Comparison of ENCODE assay signal across 1 cellular context in genomic region chr19:510606-511100, GRCh38.
TF ChIP-seq lines count a peak whose summit lies in the region.

No MANE protein-coding gene starts in this region.

TF ChIP-seq in HEK293, 187 proteins besides CTCF, POLR2A, EP300 and RAD21 (continued from another document and continues in another):
- TF ChIP-seq ZNF518A (tag by site-specific recombination; conservative IDR thresholded peaks at IDR 0.05; ENCODE audit: low read depth) (no peak), ZNF350 (tag by site-specific recombination; IDR thresholded peaks at IDR 0.05) (no peak), ZSCAN23 (tag by site-specific recombination; IDR thresholded peaks at IDR 0.05) (no peak), ZNF2 (tag by site-specific recombination; IDR thresholded peaks at IDR 0.05) (no peak; the same call in 1 of the 2 replicates), ZNF138 (tag by site-specific recombination; IDR thresholded peaks at IDR 0.05; ENCODE audit: borderline replicate concordance) (no peak), SP3 (tag by site-specific recombination; IDR thresholded peaks at IDR 0.05) (no peak), ZNF48 (tag by site-specific recombination; IDR thresholded peaks at IDR 0.05) (no peak), ZNF777 (tag by site-specific recombination; IDR thresholded peaks at IDR 0.05; ENCODE audit: borderline replicate concordance) (no peak), SETDB1 (IDR thresholded peaks at IDR 0.05; ENCODE audit: insufficient read length, low read length) (peak; percentile 25), ZNF785 (tag by site-specific recombination; IDR thresholded peaks at IDR 0.05) (peak; percentile 98), ZNF623 (tag by site-specific recombination; IDR thresholded peaks at IDR 0.05) (no peak), ZSCAN16 (tag by site-specific recombination; IDR thresholded peaks at IDR 0.05) (no peak), ZNF280D (tag by site-specific recombination; IDR thresholded peaks at IDR 0.05) (0 out of 2 replicates have a peak, but pooled peaks have one; percentile 6), ZIC2 (tag by site-specific recombination; IDR thresholded peaks at IDR 0.05) (no peak), ZEB2 (tag by site-specific recombination; IDR thresholded peaks at IDR 0.05) (no peak; the same call in 1 of the 2 replicates), MEIS1 (CRISPR knock-in tag; IDR thresholded peaks at IDR 0.05; ENCODE audit: borderline replicate concordance) (no peak), ZNF184 (tag by site-specific recombination; IDR thresholded peaks at IDR 0.05) (no peak; the same call in 1 of the 2 replicates), ZNF610 (tag by site-specific recombination; IDR thresholded peaks at IDR 0.05; ENCODE audit: borderline replicate concordance) (peak; percentile 19; the same call in 1 of the 2 replicates), ZNF664 (tag by site-specific recombination; IDR thresholded peaks at IDR 0.05) (no peak), MZF1 (tag by site-specific recombination; IDR thresholded peaks at IDR 0.05; ENCODE audit: borderline replicate concordance) (no peak), ZNF18 (tag by site-specific recombination; IDR thresholded peaks at IDR 0.05) (no peak), ZNF660 (tag by site-specific recombination; IDR thresholded peaks at IDR 0.05) (peak; percentile 62; the same call in 1 of the 2 replicates), KLF7 (tag by site-specific recombination; IDR thresholded peaks at IDR 0.05; ENCODE audit: borderline replicate concordance) (no peak), KLF10 (tag by site-specific recombination; IDR thresholded peaks at IDR 0.05) (no peak), ZNF24 (tag by site-specific recombination; IDR thresholded peaks at IDR 0.05) (no peak), GLI2 (tag by site-specific recombination; IDR thresholded peaks at IDR 0.05; ENCODE audit: borderline replicate concordance, low read depth) (no peak), GLIS1 (tag by site-specific recombination; IDR thresholded peaks at IDR 0.05) (peak; percentile 25; the same call in 1 of the 2 replicates), ZBTB8A (tag by site-specific recombination; IDR thresholded peaks at IDR 0.05) (no peak), ZNF174 (tag by site-specific recombination; IDR thresholded peaks at IDR 0.05) (no peak), ZNF140 (tag by site-specific recombination; IDR thresholded peaks at IDR 0.05) (no peak), HOXC10 (CRISPR knock-in tag; IDR thresholded peaks at IDR 0.05) (no peak), ZNF776 (tag by site-specific recombination; IDR thresholded peaks at IDR 0.05; ENCODE audit: borderline replicate concordance) (no peak), ZNF530 (tag by site-specific recombination; IDR thresholded peaks at IDR 0.05; ENCODE audit: low read depth) (no peak), ZSCAN30 (tag by site-specific recombination; IDR thresholded peaks at IDR 0.05) (no peak), ZNF555 (tag by site-specific recombination; conservative IDR thresholded peaks at IDR 0.05) (no peak), PRDM1 (tag by site-specific recombination; IDR thresholded peaks at IDR 0.05) (no peak), ZNF37A (tag by site-specific recombination; IDR thresholded peaks at IDR 0.05) (no peak), ZNF175 (tag by site-specific recombination; IDR thresholded peaks at IDR 0.05) (no peak)
- TF ChIP-seq, protein P1, sequence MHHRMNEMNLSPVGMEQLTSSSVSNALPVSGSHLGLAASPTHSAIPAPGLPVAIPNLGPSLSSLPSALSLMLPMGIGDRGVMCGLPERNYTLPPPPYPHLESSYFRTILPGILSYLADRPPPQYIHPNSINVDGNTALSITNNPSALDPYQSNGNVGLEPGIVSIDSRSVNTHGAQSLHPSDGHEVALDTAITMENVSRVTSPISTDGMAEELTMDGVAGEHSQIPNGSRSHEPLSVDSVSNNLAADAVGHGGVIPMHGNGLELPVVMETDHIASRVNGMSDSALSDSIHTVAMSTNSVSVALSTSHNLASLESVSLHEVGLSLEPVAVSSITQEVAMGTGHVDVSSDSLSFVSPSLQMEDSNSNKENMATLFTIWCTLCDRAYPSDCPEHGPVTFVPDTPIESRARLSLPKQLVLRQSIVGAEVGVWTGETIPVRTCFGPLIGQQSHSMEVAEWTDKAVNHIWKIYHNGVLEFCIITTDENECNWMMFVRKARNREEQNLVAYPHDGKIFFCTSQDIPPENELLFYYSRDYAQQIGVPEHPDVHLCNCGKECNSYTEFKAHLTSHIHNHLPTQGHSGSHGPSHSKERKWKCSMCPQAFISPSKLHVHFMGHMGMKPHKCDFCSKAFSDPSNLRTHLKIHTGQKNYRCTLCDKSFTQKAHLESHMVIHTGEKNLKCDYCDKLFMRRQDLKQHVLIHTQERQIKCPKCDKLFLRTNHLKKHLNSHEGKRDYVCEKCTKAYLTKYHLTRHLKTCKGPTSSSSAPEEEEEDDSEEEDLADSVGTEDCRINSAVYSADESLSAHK (tag by site-specific recombination; IDR thresholded peaks at IDR 0.05) = 0 out of 2 replicates have a peak, but pooled peaks have one; percentile 12
- TF ChIP-seq, protein P2, sequence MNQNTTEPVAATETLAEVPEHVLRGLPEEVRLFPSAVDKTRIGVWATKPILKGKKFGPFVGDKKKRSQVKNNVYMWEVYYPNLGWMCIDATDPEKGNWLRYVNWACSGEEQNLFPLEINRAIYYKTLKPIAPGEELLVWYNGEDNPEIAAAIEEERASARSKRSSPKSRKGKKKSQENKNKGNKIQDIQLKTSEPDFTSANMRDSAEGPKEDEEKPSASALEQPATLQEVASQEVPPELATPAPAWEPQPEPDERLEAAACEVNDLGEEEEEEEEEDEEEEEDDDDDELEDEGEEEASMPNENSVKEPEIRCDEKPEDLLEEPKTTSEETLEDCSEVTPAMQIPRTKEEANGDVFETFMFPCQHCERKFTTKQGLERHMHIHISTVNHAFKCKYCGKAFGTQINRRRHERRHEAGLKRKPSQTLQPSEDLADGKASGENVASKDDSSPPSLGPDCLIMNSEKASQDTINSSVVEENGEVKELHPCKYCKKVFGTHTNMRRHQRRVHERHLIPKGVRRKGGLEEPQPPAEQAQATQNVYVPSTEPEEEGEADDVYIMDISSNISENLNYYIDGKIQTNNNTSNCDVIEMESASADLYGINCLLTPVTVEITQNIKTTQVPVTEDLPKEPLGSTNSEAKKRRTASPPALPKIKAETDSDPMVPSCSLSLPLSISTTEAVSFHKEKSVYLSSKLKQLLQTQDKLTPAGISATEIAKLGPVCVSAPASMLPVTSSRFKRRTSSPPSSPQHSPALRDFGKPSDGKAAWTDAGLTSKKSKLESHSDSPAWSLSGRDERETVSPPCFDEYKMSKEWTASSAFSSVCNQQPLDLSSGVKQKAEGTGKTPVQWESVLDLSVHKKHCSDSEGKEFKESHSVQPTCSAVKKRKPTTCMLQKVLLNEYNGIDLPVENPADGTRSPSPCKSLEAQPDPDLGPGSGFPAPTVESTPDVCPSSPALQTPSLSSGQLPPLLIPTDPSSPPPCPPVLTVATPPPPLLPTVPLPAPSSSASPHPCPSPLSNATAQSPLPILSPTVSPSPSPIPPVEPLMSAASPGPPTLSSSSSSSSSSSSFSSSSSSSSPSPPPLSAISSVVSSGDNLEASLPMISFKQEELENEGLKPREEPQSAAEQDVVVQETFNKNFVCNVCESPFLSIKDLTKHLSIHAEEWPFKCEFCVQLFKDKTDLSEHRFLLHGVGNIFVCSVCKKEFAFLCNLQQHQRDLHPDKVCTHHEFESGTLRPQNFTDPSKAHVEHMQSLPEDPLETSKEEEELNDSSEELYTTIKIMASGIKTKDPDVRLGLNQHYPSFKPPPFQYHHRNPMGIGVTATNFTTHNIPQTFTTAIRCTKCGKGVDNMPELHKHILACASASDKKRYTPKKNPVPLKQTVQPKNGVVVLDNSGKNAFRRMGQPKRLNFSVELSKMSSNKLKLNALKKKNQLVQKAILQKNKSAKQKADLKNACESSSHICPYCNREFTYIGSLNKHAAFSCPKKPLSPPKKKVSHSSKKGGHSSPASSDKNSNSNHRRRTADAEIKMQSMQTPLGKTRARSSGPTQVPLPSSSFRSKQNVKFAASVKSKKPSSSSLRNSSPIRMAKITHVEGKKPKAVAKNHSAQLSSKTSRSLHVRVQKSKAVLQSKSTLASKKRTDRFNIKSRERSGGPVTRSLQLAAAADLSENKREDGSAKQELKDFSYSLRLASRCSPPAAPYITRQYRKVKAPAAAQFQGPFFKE (tag by site-specific recombination; IDR thresholded peaks at IDR 0.05; ENCODE audit: borderline replicate concordance) = no peak
- TF ChIP-seq, protein P3, sequence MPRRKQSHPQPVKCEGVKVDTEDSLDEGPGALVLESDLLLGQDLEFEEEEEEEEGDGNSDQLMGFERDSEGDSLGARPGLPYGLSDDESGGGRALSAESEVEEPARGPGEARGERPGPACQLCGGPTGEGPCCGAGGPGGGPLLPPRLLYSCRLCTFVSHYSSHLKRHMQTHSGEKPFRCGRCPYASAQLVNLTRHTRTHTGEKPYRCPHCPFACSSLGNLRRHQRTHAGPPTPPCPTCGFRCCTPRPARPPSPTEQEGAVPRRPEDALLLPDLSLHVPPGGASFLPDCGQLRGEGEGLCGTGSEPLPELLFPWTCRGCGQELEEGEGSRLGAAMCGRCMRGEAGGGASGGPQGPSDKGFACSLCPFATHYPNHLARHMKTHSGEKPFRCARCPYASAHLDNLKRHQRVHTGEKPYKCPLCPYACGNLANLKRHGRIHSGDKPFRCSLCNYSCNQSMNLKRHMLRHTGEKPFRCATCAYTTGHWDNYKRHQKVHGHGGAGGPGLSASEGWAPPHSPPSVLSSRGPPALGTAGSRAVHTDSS (tag by site-specific recombination; IDR thresholded peaks at IDR 0.05) = no peak
- TF ChIP-seq, protein P4, sequence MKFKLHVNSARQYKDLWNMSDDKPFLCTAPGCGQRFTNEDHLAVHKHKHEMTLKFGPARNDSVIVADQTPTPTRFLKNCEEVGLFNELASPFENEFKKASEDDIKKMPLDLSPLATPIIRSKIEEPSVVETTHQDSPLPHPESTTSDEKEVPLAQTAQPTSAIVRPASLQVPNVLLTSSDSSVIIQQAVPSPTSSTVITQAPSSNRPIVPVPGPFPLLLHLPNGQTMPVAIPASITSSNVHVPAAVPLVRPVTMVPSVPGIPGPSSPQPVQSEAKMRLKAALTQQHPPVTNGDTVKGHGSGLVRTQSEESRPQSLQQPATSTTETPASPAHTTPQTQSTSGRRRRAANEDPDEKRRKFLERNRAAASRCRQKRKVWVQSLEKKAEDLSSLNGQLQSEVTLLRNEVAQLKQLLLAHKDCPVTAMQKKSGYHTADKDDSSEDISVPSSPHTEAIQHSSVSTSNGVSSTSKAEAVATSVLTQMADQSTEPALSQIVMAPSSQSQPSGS (tag by site-specific recombination; IDR thresholded peaks at IDR 0.05; ENCODE audit: low read depth) = no peak
